Comparison of ENCODE assay signal across 7 cellular contexts in the genomic region with DNA sequence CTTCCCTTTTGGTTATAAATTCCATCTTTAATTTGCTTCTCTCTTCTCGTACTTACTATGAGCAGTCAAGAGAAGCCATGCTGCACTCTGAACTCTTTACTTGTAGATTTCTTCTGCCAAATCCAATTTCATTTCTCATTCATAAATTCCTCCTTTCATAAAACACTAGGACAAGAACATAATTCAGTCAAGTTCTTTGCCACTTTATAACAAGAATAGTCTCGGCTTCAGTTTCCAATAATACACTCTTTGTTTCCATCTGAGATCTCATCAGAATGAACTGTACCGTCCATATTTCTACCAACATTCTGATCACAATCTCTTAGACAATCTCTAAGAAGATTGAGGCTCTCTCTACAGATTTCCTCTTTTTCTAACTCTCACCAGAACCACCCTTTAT. TPM values are rescaled to one million over a fixed set of nuclear protein-coding genes. Genes with fewer than 3 reads are reported as not detected.
"Had no signal": no experiment of that assay in that cellular context is flagged by ENCODE, and none has a peak within 500 bp of the region (broad histone marks: within the 10 kb centered on the region; RNA-seq: fewer than 3 reads in every experiment).

No MANE protein-coding gene starts in this region.

- H3K4me2 ChIP-seq: GM23338 had no signal

- ATAC-seq: GM23338, K562 had no signal

- H2AFZ ChIP-seq: GM23338 had no signal

- DNase-seq: H9, HCEC 1CT, IMR-90 had no signal

- H3K4me3 ChIP-seq: GM23338, K562 had no signal

RNA-seq across cellular contexts. Expression of a gene that starts 25.1 kb away (rescaled TPM):
- total RNA-seq: GM23338, H1, H9, HT-29, IMR-90, K562 had no signal
- polyA plus RNA-seq: GM23338, H1, IMR-90, K562 had no signal
